Comparison of ENCODE assay signal across 15 cellular contexts in the genomic region with DNA sequence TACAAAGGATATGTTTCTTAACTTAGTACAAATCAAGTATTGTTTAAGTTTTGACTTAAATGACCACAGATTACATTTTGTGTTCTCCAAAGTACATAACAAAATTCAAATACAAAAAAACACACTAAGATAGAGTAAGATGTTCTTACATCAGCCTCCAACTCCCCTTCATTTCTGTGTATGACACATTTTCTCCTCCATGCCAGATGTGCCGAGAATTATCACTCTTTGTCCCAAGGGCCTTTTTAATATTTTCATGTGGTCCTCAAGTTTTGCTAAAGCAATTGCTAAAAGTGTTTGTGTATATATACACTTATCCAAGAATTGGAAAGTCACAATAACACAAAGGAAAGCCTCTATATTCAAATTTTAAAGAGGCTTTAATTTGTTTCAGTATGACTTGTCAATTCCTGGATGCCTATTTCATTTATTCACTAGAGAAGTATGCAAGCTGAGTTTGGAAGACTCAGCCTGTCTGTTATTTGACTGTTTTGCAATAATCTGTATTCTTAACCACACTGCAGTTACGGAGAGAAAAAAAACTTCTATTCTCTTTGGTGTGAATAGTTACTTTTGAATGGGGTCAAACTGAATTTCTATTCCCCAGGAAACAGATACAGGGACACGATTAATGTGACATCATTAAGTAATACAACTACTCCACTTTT.
DNase-seq lines count a peak whose midpoint lies in the region; ATAC-seq, FAIRE-seq and TF ChIP-seq lines count a peak whose summit lies in the region.
"Had no signal": no experiment of that assay in that cellular context is flagged by ENCODE, and none has a peak within 500 bp of the region (broad histone marks: within the 10 kb centered on the region; RNA-seq: fewer than 3 reads in every experiment).

No MANE protein-coding gene starts in this region.

- no peaks in the 10 kb centered on the region for H3K9me3 Mint-ChIP-seq in osteocyte (ENCODE audit: unreplicated experiment)
- H3K9me3 Mint-ChIP-seq: activated CD8-positive, alpha-beta T cell treated with anti-CD3 and anti-CD28 coated beads for 36 hours had no signal

- no peak overlapping the region for H3K4me3 Mint-ChIP-seq in osteocyte (ENCODE audit: unreplicated experiment)
- H3K4me3 Mint-ChIP-seq: activated CD8-positive, alpha-beta T cell treated with anti-CD3 and anti-CD28 coated beads for 36 hours; CD4-positive, alpha-beta memory T cell had no signal

- DNase-seq in EH (ENCODE audit: low read depth) (peak; percentile 66), NCI-H226 (peak; percentile 73), fibroblast of gingiva (ENCODE audit: low read depth) (peak; percentile 76), osteocyte (ENCODE audit: extremely low spot score, unreplicated experiment) (no peak), H54 (ENCODE audit: insufficient read length, low spot score) (no peak)
- DNase-seq: activated CD8-positive, alpha-beta T cell treated with anti-CD3 and anti-CD28 coated beads for 36 hours; body of pancreas; CD4-positive, alpha-beta memory T cell; effector memory CD4-positive, alpha-beta T cell; islet precursor cell; NCI-H1092; NCI-H345 had no signal

- peak overlapping the region; percentile 32 for H3K27ac Mint-ChIP-seq in osteocyte (ENCODE audit: unreplicated experiment)
- H3K27ac Mint-ChIP-seq: activated CD8-positive, alpha-beta T cell treated with anti-CD3 and anti-CD28 coated beads for 36 hours; CD4-positive, alpha-beta memory T cell had no signal

- H3K4me1 Mint-ChIP-seq in osteocyte (ENCODE audit: unreplicated experiment): peaks cover 13% of the 10 kb centered on the region
- H3K4me1 Mint-ChIP-seq: CD4-positive, alpha-beta memory T cell had no signal

- no peak for TF ChIP-seq POLR2A in H54 (IDR thresholded peaks at IDR 0.05; ENCODE audit: low read depth, low read length)

- no peak for FAIRE-seq in H54 (lab: Jason Lieb, UNC)

- H3K36me3 Mint-ChIP-seq in osteocyte (ENCODE audit: unreplicated experiment): no peaks in the 10 kb centered on the region
- H3K36me3 Mint-ChIP-seq: CD4-positive, alpha-beta memory T cell had no signal

- ATAC-seq in GM21360 (IDR thresholded peaks at IDR 0.05; ENCODE audit: unreplicated experiment) (no peak), GM19467 (IDR thresholded peaks at IDR 0.05; ENCODE audit: unreplicated experiment) (no peak), HG02642 (IDR thresholded peaks at IDR 0.05; ENCODE audit: poor library complexity, unreplicated experiment) (no peak)
- ATAC-seq: activated CD8-positive, alpha-beta T cell treated with anti-CD3 and anti-CD28 coated beads for 36 hours; body of pancreas had no signal

- H3K27me3 Mint-ChIP-seq in osteocyte (ENCODE audit: unreplicated experiment): no peaks in the 10 kb centered on the region
- H3K27me3 Mint-ChIP-seq: activated CD8-positive, alpha-beta T cell treated with anti-CD3 and anti-CD28 coated beads for 36 hours; CD4-positive, alpha-beta memory T cell had no signal

- TF ChIP-seq CTCF in osteocyte (IDR thresholded peaks at IDR 0.05): no peak

Comparison
In these comparisons a context has a peak if more than half of its experiments do, and no peak if none do; other contexts are left out.
1. DNase-seq: peak in EH (single experiment), NCI-H226 (single experiment) and fibroblast of gingiva (single experiment); none in osteocyte (single experiment) and H54 (single experiment).